8 cellular contexts compared by ENCODE assay signal in genomic region chr1:157377216-157377821, GRCh38.
DNase-seq lines count a peak whose midpoint lies in the region; ATAC-seq, FAIRE-seq and TF ChIP-seq lines count a peak whose summit lies in the region.

No MANE protein-coding gene starts in this region.

- no peaks in the 10 kb centered on the region for H3K79me1 ChIP-seq in H9 (ENCODE audit: insufficient read depth, low read depth, low read length, poor library complexity, severe bottlenecking)

- H3K4me3 ChIP-seq in OCI-LY1 (ENCODE audit: low read depth, low read length, poor library complexity, severe bottlenecking) (no peak overlapping the region), pancreas (no peak overlapping the region)

- H3K56ac ChIP-seq in H9 (ENCODE audit: insufficient read length, low read depth, low read length), result no peak overlapping the region

- H3K9me3 ChIP-seq in H9 (ENCODE audit: control insufficient read depth, low read depth, low read length) (no peaks in the 10 kb centered on the region), OCI-LY1 (ENCODE audit: low read length) (no peaks in the 10 kb centered on the region), pancreas (no peaks in the 10 kb centered on the region)

- H4K5ac ChIP-seq in H9 (ENCODE audit: insufficient read length, low read depth, low read length), result no peak overlapping the region

- ATAC-seq in pancreas, result peak; percentile 60 to 91 (median 85)

- no peak for FAIRE-seq in pancreas (lab: Jason Lieb, UNC)

- no peak overlapping the region for H2BK20ac ChIP-seq in H9 (ENCODE audit: low read depth, low read length, poor library complexity, severe bottlenecking)

- H4K20me1 ChIP-seq in H9 (ENCODE audit: control insufficient read depth, insufficient read depth, insufficient read length) (no peaks in the 10 kb centered on the region), OCI-LY1 (ENCODE audit: insufficient read depth, low read length) (no peaks in the 10 kb centered on the region)

- H2BK5ac ChIP-seq in H9 (ENCODE audit: insufficient read length, low read length), result no peak overlapping the region

- H3K36me3 ChIP-seq in OCI-LY1 (ENCODE audit: insufficient read depth, low read length) (no peaks in the 10 kb centered on the region), pancreas (no peaks in the 10 kb centered on the region)

- H3K27me3 Mint-ChIP-seq in H9 (ENCODE audit: low read depth) (no peaks in the 10 kb centered on the region), endothelial cell (ENCODE audit: unreplicated experiment) (no peaks in the 10 kb centered on the region)

- no peak overlapping the region for H2AK5ac ChIP-seq in H9 (ENCODE audit: insufficient read length, low read length)

- H3K27ac Mint-ChIP-seq in H9, result no peak overlapping the region
- no peak overlapping the region for H3K27ac Mint-ChIP-seq in endothelial cell (ENCODE audit: unreplicated experiment)

- no peak overlapping the region for H4K91ac ChIP-seq in H9 (ENCODE audit: insufficient read length, low read depth, low read length)

- H3F3A ChIP-seq in OCI-LY1 (ENCODE audit: insufficient read depth, low read length), result no peaks in the 10 kb centered on the region

- H3K18ac ChIP-seq in H9 (ENCODE audit: insufficient read length, low read depth, low read length), result no peak overlapping the region

- H2AFZ ChIP-seq in H9 (ENCODE audit: low read length) (peak overlapping the region; percentile 23), OCI-LY1 (ENCODE audit: low read length) (no peak overlapping the region)

- H3K4me1 Mint-ChIP-seq in H9, result peaks cover 9% of the 10 kb centered on the region in 2 experiments
- H3K4me1 Mint-ChIP-seq in endothelial cell (ENCODE audit: unreplicated experiment), result peaks cover 3% of the 10 kb centered on the region

- H2BK120ac ChIP-seq in H9 (ENCODE audit: low read depth, low read length, poor library complexity, severe bottlenecking), result no peak overlapping the region

- no peak overlapping the region for H3K9ac ChIP-seq in H9 (ENCODE audit: extremely low read depth, insufficient read length, low read length)
- H3K9ac ChIP-seq in OCI-LY1 (ENCODE audit: low read length), result no peak overlapping the region

- no peak overlapping the region for H2BK12ac ChIP-seq in H9 (ENCODE audit: insufficient read length, low read depth, low read length)

- H3K36me3 Mint-ChIP-seq in H9 (ENCODE audit: insufficient read depth in 1 of 3, low read depth in 3 of 3) (no peaks in the 10 kb centered on the region), endothelial cell (ENCODE audit: low read depth, unreplicated experiment) (no peaks in the 10 kb centered on the region)

- H3K23ac ChIP-seq in H9 (ENCODE audit: insufficient read length, low read depth, low read length), result no peak overlapping the region

- TF ChIP-seq CTCF in H9 (conservative IDR thresholded peaks at IDR 0.05) (peak; percentile 73), OCI-LY1 (IDR thresholded peaks at IDR 0.05; ENCODE audit: low read length) (peak; percentile 81), endothelial cell (IDR thresholded peaks at IDR 0.05; ENCODE audit: unreplicated experiment) (peak; percentile 76), pancreas (IDR thresholded peaks at IDR 0.05) (peak in 3 of 4 donors; percentile 28 to 38 (median 32))

- intact Hi-C loops in pancreas (cut with DNase I), result loop anchor here in 1 of 3 donors (5.0 kb wide), 1 partner anchor 115 kb away; no protein-coding TSS in a partner anchor

- H3K27ac ChIP-seq in H9 (ENCODE audit: insufficient read length, low read depth, low read length) (no peak overlapping the region), OCI-LY1 (ENCODE audit: low read depth, low read length, poor library complexity, severe bottlenecking) (no peak overlapping the region), pancreas (no peak overlapping the region)

- no peaks in the 10 kb centered on the region; the same call in 1 of the 2 replicates for H3K4me1 ChIP-seq in H9 (ENCODE audit: insufficient read depth, low read length)
- H3K4me1 ChIP-seq in OCI-LY1 (ENCODE audit: insufficient read depth, low read length, severe bottlenecking), result peaks cover 5% of the 10 kb centered on the region
- H3K4me1 ChIP-seq in pancreas, result no peaks in the 10 kb centered on the region

- no peak overlapping the region for H3K14ac ChIP-seq in H9 (ENCODE audit: insufficient read depth, low read length)

- H3K4me2 ChIP-seq in H9 (ENCODE audit: insufficient read depth, insufficient read length, low read length), result no peak overlapping the region
- no peak overlapping the region; the same call in 1 of the 2 replicates for H3K4me2 ChIP-seq in OCI-LY1 (ENCODE audit: low read length)

- H2BK15ac ChIP-seq in H9 (ENCODE audit: low read depth, low read length), result no peak overlapping the region

- no peak overlapping the region for H4K8ac ChIP-seq in H9 (replicated peaks; ENCODE audit: insufficient read length, low read depth, low read length)

- no peak overlapping the region for H3T11ph ChIP-seq in H9 (ENCODE audit: low read length)

- no peaks in the 10 kb centered on the region for H3K23me2 ChIP-seq in H9 (ENCODE audit: insufficient read length, low read depth, low read length, poor library complexity, severe bottlenecking)

- H3K27me3 ChIP-seq in H9 (ENCODE audit: insufficient read depth, low read length) (no peaks in the 10 kb centered on the region), OCI-LY1 (ENCODE audit: insufficient read depth, low read length) (no peaks in the 10 kb centered on the region), pancreas (no peaks in the 10 kb centered on the region)

- H3K9me3 Mint-ChIP-seq in H9, result no peaks in the 10 kb centered on the region
- no peaks in the 10 kb centered on the region for H3K9me3 Mint-ChIP-seq in endothelial cell (ENCODE audit: unreplicated experiment)

- H3K79me2 ChIP-seq in H9 (ENCODE audit: insufficient read depth, low read length) (no peaks in the 10 kb centered on the region), OCI-LY1 (ENCODE audit: insufficient read depth, low read length) (no peaks in the 10 kb centered on the region)

- H3K4me3 Mint-ChIP-seq in H9 (no peak overlapping the region), endothelial cell (ENCODE audit: unreplicated experiment) (no peak overlapping the region)

- DNase-seq in D341Med (ENCODE audit: low spot score) (peak; percentile 51), H9 (peak; percentile 81), endothelial cell (ENCODE audit: low spot score) (peak; percentile 71), pancreas (peak in 2 of 6 donors; percentile 12 to 48), HuH-7 (ENCODE audit: low spot score) (no peak), dedifferentiated amniotic fluid mesenchymal stem cell (ENCODE audit: extremely low spot score) (no peak), middle frontal gyrus (ENCODE audit: extremely low spot score, low spot score) (no peak)

- H3K4ac ChIP-seq in H9 (ENCODE audit: low read depth, low read length), result no peak overlapping the region

- no CpG with 5 or more reads among the region's 9 CpGs for WGBS in H9 (ENCODE audit: extremely low coverage, insufficient read length, low lambda C conversion rate)
- WGBS in pancreas, 2 donors, result 30 to 31% methylated on average over 9 of the region's 9 CpGs

- no peaks in the 10 kb centered on the region for H3K9me2 ChIP-seq in OCI-LY1 (ENCODE audit: low read depth, low read length)

Comparison
In these comparisons a context has a peak if more than half of its experiments do, and no peak if none do; other contexts are left out.
1. DNase-seq: peak in D341Med (single experiment), H9 (single experiment) and endothelial cell (single experiment); none in HuH-7 (single experiment), dedifferentiated amniotic fluid mesenchymal stem cell (single experiment) and middle frontal gyrus (single experiment).
2. Peak in every context shown above with its lines, with median percentiles within 50 percentile points of each other: CTCF ChIP-seq.